In genomic region chr1:6052543-6053205, GRCh38 we compare ENCODE assay signal across 8 cellular contexts. TPM values are rescaled to one million over a fixed set of nuclear protein-coding genes. Genes with fewer than 3 reads are reported as not detected.
DNase-seq lines count a peak whose midpoint lies in the region; ATAC-seq and TF ChIP-seq lines count a peak whose summit lies in the region.

No MANE protein-coding gene starts in this region.

- no peaks in the 10 kb centered on the region for H3K27me3 ChIP-seq in aorta (ENCODE audit: control insufficient read depth in 1 of 2, insufficient read depth in 2 of 2, low read length in 1 of 2)

- CTCF ChIA-PET in AG04449 (lab: Yijun Ruan, JAX) = interaction anchor here (0.7 to 6.1 kb wide), 15 partner anchors 8 to 291 kb away, joined by 3 to 90 read pairs (median 4); partner anchors contain the start of gene HES3

- no peak overlapping the region for H3K4me3 ChIP-seq in AG04449 (ENCODE audit: low read depth, low read length)
- no peak overlapping the region for H3K4me3 ChIP-seq in GM12875 (ENCODE audit: low read depth, low read length)
- H3K4me3 ChIP-seq in epithelial cell of proximal tubule (ENCODE audit: low read depth, low read length) = no peak overlapping the region
- no peak overlapping the region for H3K4me3 ChIP-seq in mucosa of descending colon
- no peak overlapping the region for H3K4me3 ChIP-seq in aorta (ENCODE audit: low read length in 2 of 2)

- H3K27ac ChIP-seq in aorta (ENCODE audit: low read depth in 1 of 2, low read length in 2 of 2) = no peak overlapping the region

- intact Hi-C loops in mucosa of descending colon (cut with DNase I, micrococcal nuclease) (no loop called here), aorta (cut with DNase I) (loop anchor here (2.0 to 10.0 kb wide), 2 partner anchors 192 kb away; partner anchors contain the start of gene HES3 (in 2 of the 2))

- peaks cover 6% of the 10 kb centered on the region for H3K4me1 ChIP-seq in mucosa of descending colon (ENCODE audit: low read depth)
- no peaks in the 10 kb centered on the region for H3K4me1 ChIP-seq in aorta (ENCODE audit: control insufficient read depth in 1 of 2, insufficient read depth in 2 of 2, low read length in 2 of 2)

- no peaks in the 10 kb centered on the region for H3K9me3 ChIP-seq in mucosa of descending colon
- H3K9me3 ChIP-seq in aorta (ENCODE audit: control insufficient read depth, low read length) = no peaks in the 10 kb centered on the region

- no peaks in the 10 kb centered on the region for H3K36me3 ChIP-seq in mucosa of descending colon (ENCODE audit: low read depth)
- no peaks in the 10 kb centered on the region for H3K36me3 ChIP-seq in aorta (ENCODE audit: control insufficient read depth in 1 of 2, insufficient read depth in 2 of 2, low read length in 1 of 2)

- DNase-seq in AG04449 (ENCODE audit: low read depth, low spot score) (no peak), NCI-H2196 (lab: John Stamatoyannopoulos, UW; ENCODE audit: unreplicated experiment) (peak; percentile 63), epithelial cell of proximal tubule (ENCODE audit: low read depth) (peak; percentile 13), mucosa of descending colon (peak in 2 of 3 donors; percentile 61 to 81), aorta (peak; percentile 69 to 87), NCI-H774 (lab: John Stamatoyannopoulos, UW) (no peak)
- DNase-seq in activated CD4-positive, alpha-beta T cell treated with anti-CD3 and anti-CD28 coated beads for 48 hours = peak; percentile 58

- TF ChIP-seq CTCF in AG04449 (IDR thresholded peaks at IDR 0.05; ENCODE audit: insufficient read depth, low read length, missing control alignments) (peak; percentile 42), GM12875 (IDR thresholded peaks at IDR 0.05; ENCODE audit: borderline replicate concordance, insufficient read depth, low read depth, low read length) (peak; percentile 29; the same call in 1 of the 2 replicates), epithelial cell of proximal tubule (conservative IDR thresholded peaks at IDR 0.05; ENCODE audit: low read depth, low read length) (peak; percentile 51), mucosa of descending colon (IDR thresholded peaks at IDR 0.05) (no peak)

- 4% methylated on average over 16 of the region's 16 CpGs for WGBS in aorta, 2 donors

- ATAC-seq in mucosa of descending colon (peak; percentile 55), aorta (ENCODE audit: low FRiP score) (peak; percentile 53)

- POLR2A ChIA-PET in AG04449 (lab: Yijun Ruan, JAX) = interaction anchor here (0.6 kb wide), 1 partner anchor 1139 kb away, joined by 3 read pairs; no protein-coding TSS in a partner anchor

RNA-seq across cellular contexts. Expression of gene KCNAB2, which starts 7.0 kb away (rescaled TPM):
- total RNA-seq in epithelial cell of proximal tubule (0.72 and 3.3 TPM in 2 replicates), mucosa of descending colon (10 to 100 TPM in 2 of 3 donors, 1 to 10 TPM in 1; 6.9 to 15.7 (median 11.8) TPM), aorta (10 to 100 TPM; 17.1 to 36.2 TPM)
- 1 to 10 TPM; 5.5 to 6.6 TPM for polyA plus RNA-seq in aorta

Comparison
In these comparisons a context has a peak if more than half of its experiments do, and no peak if none do; other contexts are left out.
1. DNase-seq: peak in NCI-H2196 (single experiment), activated CD4-positive, alpha-beta T cell treated with anti-CD3 and anti-CD28 coated beads for 48 hours (single experiment), epithelial cell of proximal tubule (single experiment), mucosa of descending colon (2 of 3) and aorta (2 of 2); none in AG04449 (single experiment) and NCI-H774 (single experiment).
2. intact Hi-C loops: an anchor here in aorta (2.0 to 10.0 kb wide); none called in mucosa of descending colon.